Comparison of ENCODE assay signal across 2 cellular contexts in the genomic region with DNA sequence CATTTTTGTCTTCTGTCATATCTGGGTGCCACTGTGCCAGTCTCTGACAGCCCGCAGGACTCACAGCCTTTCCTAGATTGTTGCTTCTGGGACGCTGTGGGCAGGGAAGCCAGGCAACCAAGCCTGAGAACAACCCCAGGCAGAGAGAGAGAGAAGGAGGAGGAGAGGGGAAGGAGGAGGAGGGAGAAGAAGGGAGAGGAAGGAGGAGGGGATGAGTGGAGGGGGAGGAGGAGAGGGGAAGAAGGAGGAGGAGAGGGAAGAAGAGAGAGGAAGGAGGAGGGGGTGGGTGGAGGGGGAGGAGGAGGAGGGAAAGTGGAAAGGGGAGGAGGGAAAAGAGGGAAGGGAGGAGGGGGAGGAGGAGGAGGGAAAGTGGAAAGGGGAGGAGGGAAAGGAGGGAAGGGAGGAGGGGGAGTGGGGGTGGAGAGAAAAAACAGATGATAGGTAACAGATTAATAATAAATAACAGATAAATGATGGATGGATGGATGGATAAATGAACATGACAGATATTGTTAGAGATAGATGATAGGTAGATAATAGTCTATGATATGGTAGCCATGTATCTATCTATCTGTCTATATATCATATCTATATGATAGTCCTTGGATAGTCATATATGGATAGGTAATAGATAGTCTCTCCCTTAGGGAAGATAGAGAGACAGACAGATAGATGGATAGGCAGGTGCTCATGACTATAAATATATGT.
TF ChIP-seq lines count a peak whose summit lies in the region.

No MANE protein-coding gene starts in this region.

TF ChIP-seq in GM23338, 12 proteins besides CTCF, POLR2A, EP300 and RAD21 (continues in another document):
- TF ChIP-seq ZNF114 (CRISPR knock-in tag; IDR thresholded peaks at IDR 0.05) = no peak
- no peak for TF ChIP-seq JUNB (IDR thresholded peaks at IDR 0.05; ENCODE audit: unreplicated experiment)
- no peak for TF ChIP-seq EZH2 (IDR thresholded peaks at IDR 0.05; ENCODE audit: low read depth, unreplicated experiment)
- TF ChIP-seq REST (IDR thresholded peaks at IDR 0.05; ENCODE audit: unreplicated experiment) = no peak
- TF ChIP-seq STAT1 (IDR thresholded peaks at IDR 0.05; ENCODE audit: unreplicated experiment) = no peak
- TF ChIP-seq CREB1 (CRISPR knock-in tag; IDR thresholded peaks at IDR 0.05; ENCODE audit: low read depth) = no peak
- TF ChIP-seq, protein P1, sequence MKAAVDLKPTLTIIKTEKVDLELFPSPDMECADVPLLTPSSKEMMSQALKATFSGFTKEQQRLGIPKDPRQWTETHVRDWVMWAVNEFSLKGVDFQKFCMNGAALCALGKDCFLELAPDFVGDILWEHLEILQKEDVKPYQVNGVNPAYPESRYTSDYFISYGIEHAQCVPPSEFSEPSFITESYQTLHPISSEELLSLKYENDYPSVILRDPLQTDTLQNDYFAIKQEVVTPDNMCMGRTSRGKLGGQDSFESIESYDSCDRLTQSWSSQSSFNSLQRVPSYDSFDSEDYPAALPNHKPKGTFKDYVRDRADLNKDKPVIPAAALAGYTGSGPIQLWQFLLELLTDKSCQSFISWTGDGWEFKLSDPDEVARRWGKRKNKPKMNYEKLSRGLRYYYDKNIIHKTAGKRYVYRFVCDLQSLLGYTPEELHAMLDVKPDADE (IDR thresholded peaks at IDR 0.05) = no peak
- TF ChIP-seq EZH2phosphoT487 (IDR thresholded peaks at IDR 0.05; ENCODE audit: unreplicated experiment) = no peak
- TF ChIP-seq NANOG (IDR thresholded peaks at IDR 0.05; ENCODE audit: borderline replicate concordance) = no peak

TF ChIP-seq in K562, 482 proteins besides CTCF, POLR2A, EP300 and RAD21:
- TF ChIP-seq ZNF263 (CRISPR knock-in tag; IDR thresholded peaks at IDR 0.05; ENCODE audit: borderline replicate concordance) (peak; percentile 69; the same call in 1 of the 2 replicates), SLC30A9 (CRISPR knock-in tag; IDR thresholded peaks at IDR 0.05) (no peak), SMARCB1 (IDR thresholded peaks at IDR 0.05; ENCODE audit: insufficient read length, low read depth) (no peak), BACH1 (tag; IDR thresholded peaks at IDR 0.05) (no peak), THAP12 (CRISPR knock-in tag; IDR thresholded peaks at IDR 0.05) (no peak), NCOA6 (IDR thresholded peaks at IDR 0.05) (no peak), ZNF316 (IDR thresholded peaks at IDR 0.05) (no peak), NFXL1 (CRISPR knock-in tag; IDR thresholded peaks at IDR 0.05) (no peak), FOXA1 (IDR thresholded peaks at IDR 0.05; ENCODE audit: borderline replicate concordance) (no peak), PTBP1 (IDR thresholded peaks at IDR 0.05; ENCODE audit: low read depth, low read length) (no peak), HMGN3 (IDR thresholded peaks at IDR 0.05; ENCODE audit: borderline replicate concordance, extremely low read depth, insufficient read length, low read depth, low read length) (no peak), PHB (CRISPR knock-in tag; IDR thresholded peaks at IDR 0.05) (no peak), PCBP2 (IDR thresholded peaks at IDR 0.05; ENCODE audit: low read depth, low read length, poor library complexity, severe bottlenecking) (peak; percentile 36), MAFF (IDR thresholded peaks at IDR 0.05; ENCODE audit: low read length) (no peak), ELF2 (CRISPR knock-in tag; IDR thresholded peaks at IDR 0.05) (no peak), ARHGAP35 (IDR thresholded peaks at IDR 0.05; ENCODE audit: partially characterized antibody) (no peak), HNRNPK (IDR thresholded peaks at IDR 0.05; ENCODE audit: low read depth, low read length, poor library complexity, severe bottlenecking) (peak; percentile 65)
